Comparison of ENCODE assay signal across 6 cellular contexts in genomic region chr6:87630746-87631145, GRCh38.
"Had no signal": no experiment of that assay in that cellular context is flagged by ENCODE, and none has a peak within 500 bp of the region (broad histone marks: within the 10 kb centered on the region; RNA-seq: fewer than 3 reads in every experiment).

No MANE protein-coding gene starts in this region.

- H3K9me3 ChIP-seq: HAP-1 had no signal

- H3K4me3 ChIP-seq: GM23248, HAP-1, K562 had no signal

- H3K9ac ChIP-seq: GM23248 had no signal

- H3K27ac ChIP-seq: GM23248 had no signal

- ATAC-seq: HCT116, K562 had no signal

- DNase-seq: GOT3, H7 had no signal
